Comparison of ENCODE assay signal across 31 cellular contexts in genomic region chr4:54073481-54073880, GRCh38. TPM values are rescaled to one million over a fixed set of nuclear protein-coding genes. Genes with fewer than 3 reads are reported as not detected.
DNase-seq lines count a peak whose midpoint lies in the region; ATAC-seq, FAIRE-seq and TF ChIP-seq lines count a peak whose summit lies in the region.
"Had no signal": no experiment of that assay in that cellular context is flagged by ENCODE, and none has a peak within 500 bp of the region (broad histone marks: within the 10 kb centered on the region; RNA-seq: fewer than 3 reads in every experiment).

No MANE protein-coding gene starts in this region.

- ATAC-seq in mucosa of descending colon, result no peak
- ATAC-seq: activated naive CD4-positive, alpha-beta T cell treated with anti-CD3 and anti-CD28 coated beads, Interleukin-2, amount 50 U/mL, for 72 hours; HepG2; stimulated activated memory B cell treated with anti-CD40 and anti-IgM and Interleukin-4, amounts not matched to agents 10 μg/mL and 1 μg/mL and 100 μg/mL, for 72 hours had no signal

- H3K36me3 ChIP-seq in breast epithelium, result no peaks in the 10 kb centered on the region
- H3K36me3 ChIP-seq in mucosa of descending colon (ENCODE audit: low read depth), result no peaks in the 10 kb centered on the region
- H3K36me3 ChIP-seq in BE2C, result no peaks in the 10 kb centered on the region
- H3K36me3 ChIP-seq: HAP-1, suprapubic skin, uterus had no signal

- H3K4me1 ChIP-seq in breast epithelium (no peaks in the 10 kb centered on the region), mucosa of descending colon (ENCODE audit: low read depth) (no peaks in the 10 kb centered on the region), BE2C (no peaks in the 10 kb centered on the region)
- H3K4me1 ChIP-seq: HAP-1, suprapubic skin, uterus had no signal

- H3K4me3 ChIP-seq in breast epithelium (no peak overlapping the region), fibroblast of the aortic adventitia (ENCODE audit: low read depth, low read length) (no peak overlapping the region), mucosa of descending colon (no peak overlapping the region), BE2C (ENCODE audit: low read depth, low read length) (no peak overlapping the region)
- H3K4me3 ChIP-seq: HAP-1, suprapubic skin, uterus had no signal

- peaks cover 7% of the 10 kb centered on the region for H3K9me3 Mint-ChIP-seq in MCF 10A (ENCODE audit: unreplicated experiment)
- H3K9me3 Mint-ChIP-seq: activated B cell treated with CpG ODN at 0.5 μM for 24 hours; activated T-helper 1 cell treated with anti-CD3 and anti-CD28 coated beads, Interleukin-12 subunit alpha, Interleukin-12 subunit beta, Interleukin-2, Interleukin-4 antibody, amounts not matched to agents 30 ng/mL and 10 ng/mL and 1 ng/mL, durations not matched to agents 14 hours and 24 hours and 36 hours; stimulated activated memory B cell treated with anti-CD40 and anti-IgM and Interleukin-4, amounts not matched to agents 10 μg/mL and 1 μg/mL and 100 μg/mL, for 72 hours had no signal

- no peak for FAIRE-seq in GM19239 (lab: Jason Lieb, UNC)
- FAIRE-seq: A204.1, GM12891, HepG2 had no signal

- H3K4me1 Mint-ChIP-seq in MCF 10A (ENCODE audit: insufficient read depth, unreplicated experiment), result peaks cover 32% of the 10 kb centered on the region
- H3K4me1 Mint-ChIP-seq: activated B cell treated with CpG ODN at 0.5 μM for 24 hours; stimulated activated memory B cell treated with anti-CD40 and anti-IgM and Interleukin-4, amounts not matched to agents 10 μg/mL and 1 μg/mL and 100 μg/mL, for 72 hours had no signal

- H3K27me3 Mint-ChIP-seq in MCF 10A (ENCODE audit: insufficient read depth, unreplicated experiment), result no peaks in the 10 kb centered on the region
- H3K27me3 Mint-ChIP-seq: stimulated activated memory B cell treated with anti-CD40 and anti-IgM and Interleukin-4, amounts not matched to agents 10 μg/mL and 1 μg/mL and 100 μg/mL, for 72 hours had no signal

- H3K27me3 ChIP-seq in breast epithelium (no peaks in the 10 kb centered on the region), BE2C (no peaks in the 10 kb centered on the region)
- H3K27me3 ChIP-seq: suprapubic skin, uterus had no signal

- no TSS peak for BruUV-seq in MCF 10A (replicated peaks; lab: Mats Ljungman, UMichigan)

- H3K36me3 Mint-ChIP-seq in MCF 10A (ENCODE audit: insufficient read depth, unreplicated experiment), result no peaks in the 10 kb centered on the region
- H3K36me3 Mint-ChIP-seq: activated naive CD4-positive, alpha-beta T cell treated with anti-CD3 and anti-CD28 coated beads, Interleukin-2, amount 50 U/mL, for 72 hours; stimulated activated memory B cell treated with anti-CD40 and anti-IgM and Interleukin-4, amounts not matched to agents 10 μg/mL and 1 μg/mL and 100 μg/mL, for 72 hours had no signal

- no peak for TF ChIP-seq POLR2A in breast epithelium (IDR thresholded peaks at IDR 0.05)

- DNase-seq in MCF 10A (ENCODE audit: unreplicated experiment) (peak; percentile 64), breast epithelium (ENCODE audit: low spot score in 2 of 2) (no peak), amniotic epithelial cell (ENCODE audit: low read depth) (peak; percentile 61), fibroblast of the aortic adventitia (ENCODE audit: low read depth) (peak; percentile 81), stromal cell of bone marrow (ENCODE audit: low read depth) (peak; percentile 51), GM19239 (ENCODE audit: insufficient read length, low spot score) (no peak), mucosa of descending colon (no peak), BE2C (no peak)
- DNase-seq: activated B cell treated with CpG ODN at 0.5 μM for 24 hours; activated CD4-positive, alpha-beta T cell treated with anti-CD3 and anti-CD28 coated beads, Interleukin-2, amount 50 U/mL, for 4 hours; cerebellar nuclear complex; COR-L47; DMS79 treated with DMSO at 0.1 percent for 48 hours; NCI-H1417; NCI-H2081; occipital lobe; OCI-M1; stimulated activated CD4-positive, alpha-beta T cell treated with anti-CD3 and anti-CD28 coated beads, Interleukin-4, amount 100 ng/mL, for 1 hour; T-helper 9 cell; uterus had no signal

- peak overlapping the region; percentile 35 for H3K27ac Mint-ChIP-seq in MCF 10A (ENCODE audit: low read depth, unreplicated experiment)
- H3K27ac Mint-ChIP-seq: activated B cell treated with CpG ODN at 0.5 μM for 24 hours; activated naive CD4-positive, alpha-beta T cell treated with anti-CD3 and anti-CD28 coated beads, Interleukin-2, amount 50 U/mL, for 72 hours; activated T-helper 1 cell treated with anti-CD3 and anti-CD28 coated beads, Interleukin-12 subunit alpha, Interleukin-12 subunit beta, Interleukin-2, Interleukin-4 antibody, amounts not matched to agents 30 ng/mL and 10 ng/mL and 1 ng/mL, durations not matched to agents 14 hours and 24 hours and 36 hours; stimulated activated memory B cell treated with anti-CD40 and anti-IgM and Interleukin-4, amounts not matched to agents 10 μg/mL and 1 μg/mL and 100 μg/mL, for 72 hours had no signal

- intact Hi-C loops in MCF 10A (cut with micrococcal nuclease), result no loop called here
- intact Hi-C loops in breast epithelium (cut with DNase I; ENCODE audit: low total_unique reads), result no loop called here
- intact Hi-C loops in mucosa of descending colon (cut with DNase I, micrococcal nuclease), result no loop called here

- H3K9me3 ChIP-seq in breast epithelium (no peaks in the 10 kb centered on the region), mucosa of descending colon (no peaks in the 10 kb centered on the region), BE2C (no peaks in the 10 kb centered on the region)
- H3K9me3 ChIP-seq: HAP-1, suprapubic skin, uterus had no signal

- POLR2A ChIA-PET in MCF 10A (lab: Yijun Ruan, JAX), result interaction anchor here (2.5 kb wide), 1 partner anchor 10 kb away, joined by 9 read pairs; the partner anchor contains the start of gene CHIC2

- H3K27ac ChIP-seq in breast epithelium, result no peak overlapping the region
- H3K27ac ChIP-seq: suprapubic skin, uterus had no signal

- TF ChIP-seq CTCF in MCF 10A (IDR thresholded peaks at IDR 0.05; ENCODE audit: unreplicated experiment) (no peak), breast epithelium (IDR thresholded peaks at IDR 0.05) (no peak), fibroblast of the aortic adventitia (IDR thresholded peaks at IDR 0.05; ENCODE audit: insufficient read depth, low read length) (no peak), mucosa of descending colon (IDR thresholded peaks at IDR 0.05) (no peak), BE2C (IDR thresholded peaks at IDR 0.05; ENCODE audit: low read depth, low read length) (no peak)

- CTCF ChIA-PET in MCF 10A (lab: Yijun Ruan, JAX), result no interaction called here

- H3K4me3 Mint-ChIP-seq in MCF 10A (ENCODE audit: unreplicated experiment), result no peak overlapping the region
- H3K4me3 Mint-ChIP-seq: activated B cell treated with CpG ODN at 0.5 μM for 24 hours; activated T-helper 1 cell treated with anti-CD3 and anti-CD28 coated beads, Interleukin-12 subunit alpha, Interleukin-12 subunit beta, Interleukin-2, Interleukin-4 antibody, amounts not matched to agents 30 ng/mL and 10 ng/mL and 1 ng/mL, durations not matched to agents 14 hours and 24 hours and 36 hours; stimulated activated memory B cell treated with anti-CD40 and anti-IgM and Interleukin-4, amounts not matched to agents 10 μg/mL and 1 μg/mL and 100 μg/mL, for 72 hours had no signal

RNA-seq across cellular contexts. Expression of gene CHIC2, which starts 9.1 kb away (rescaled TPM):
- 59.4 and 59.6 TPM in 2 replicates for total RNA-seq in MCF 10A (2022)
- total RNA-seq in breast epithelium, result 10 to 100 TPM; 33.9 to 71.4 (median 47.5) TPM
- total RNA-seq in fibroblast of the aortic adventitia (ENCODE audit: low replicate concordance), result 39.2 and 88.4 TPM in 2 replicates
- total RNA-seq in mucosa of descending colon, result 10 to 100 TPM; 22.6 to 27.5 (median 22.9) TPM
- 9.0 TPM for polyA plus RNA-seq in BE2C (2012; ENCODE audit: insufficient read depth, insufficient read length, low read depth)

RNA-seq across cellular contexts. Expression of gene GSX2, which starts 26.5 kb away (rescaled TPM):
- not detected in 2 replicates for total RNA-seq in MCF 10A (2022)
- not detected for total RNA-seq in breast epithelium
- not detected in 2 replicates for total RNA-seq in fibroblast of the aortic adventitia (ENCODE audit: low replicate concordance)
- total RNA-seq in mucosa of descending colon, result not detected
- polyA plus RNA-seq in BE2C (2012; ENCODE audit: insufficient read depth, insufficient read length, low read depth), result not detected
- total RNA-seq: activated B cell treated with CpG ODN at 0.5 μM for 24 hours; activated naive CD4-positive, alpha-beta T cell treated with anti-CD3 and anti-CD28 coated beads, Interleukin-2, amount 50 U/mL, for 72 hours; activated T-helper 1 cell treated with anti-CD3 and anti-CD28 coated beads, Interleukin-12 subunit alpha, Interleukin-12 subunit beta, Interleukin-2, Interleukin-4 antibody, amounts not matched to agents 30 ng/mL and 10 ng/mL and 1 ng/mL, durations not matched to agents 14 hours and 24 hours and 36 hours; epithelial cell of proximal tubule; HepG2; lung microvascular endothelial cell; uterus had no signal
- polyA plus RNA-seq: BJ, HepG2 had no signal

Comparison
In these comparisons a context has a peak if more than half of its experiments do, and no peak if none do; other contexts are left out.
1. DNase-seq: peak in MCF 10A (single experiment), amniotic epithelial cell (single experiment), fibroblast of the aortic adventitia (single experiment) and stromal cell of bone marrow (single experiment); none in breast epithelium (0 of 2), GM19239 (single experiment), mucosa of descending colon (0 of 3) and BE2C (single experiment).